Comparison of ENCODE assay signal across 25 cellular contexts in genomic region chr13:35143123-35143522, GRCh38.
"Had no signal": no experiment of that assay in that cellular context is flagged by ENCODE, and none has a peak within 500 bp of the region (broad histone marks: within the 10 kb centered on the region; RNA-seq: fewer than 3 reads in every experiment).

No MANE protein-coding gene starts in this region.

- H3K27me3 ChIP-seq: foreskin keratinocyte, heart left ventricle, neutrophil, ovary, right atrium auricular region, suprapubic skin, tibial artery had no signal

- H3K27ac ChIP-seq: foreskin keratinocyte, heart left ventricle, left ventricle myocardium inferior, neutrophil, ovary, prostate gland, right atrium auricular region, suprapubic skin, tibial artery had no signal

- H3K4me1 ChIP-seq: foreskin keratinocyte, left ventricle myocardium inferior, prostate gland, right atrium auricular region, tibial artery had no signal

- DNase-seq: activated CD4-positive, alpha-beta T cell treated with anti-CD3 and anti-CD28 coated beads for 36 hours; activated CD4-positive, alpha-beta T cell treated with anti-CD3 and anti-CD28 coated beads, Interleukin-2, amount 50 U/mL, for 4 hours; activated CD4-positive, CD25-positive, alpha-beta regulatory T cell; activated CD8-positive, alpha-beta memory T cell treated with anti-CD3 and anti-CD28 coated beads for 24 hours; activated gamma-delta T cell; activated naive CD4-positive, alpha-beta T cell treated with anti-CD3 and anti-CD28 coated beads, Interleukin-2, amount 10 ng/mL, durations not matched to agents 7 days and 5 days; activated naive CD8-positive, alpha-beta T cell treated with anti-CD3 and anti-CD28 coated beads, Interleukin-2, amount 10 ng/mL, durations not matched to agents 7 days and 5 days; amygdala; dermis blood vessel endothelial cell; effector CD4-positive, alpha-beta T cell; foreskin keratinocyte; heart left ventricle; left ventricle myocardium inferior; naive B cell; nephron progenitor cell; ovary; stimulated activated CD4-positive, alpha-beta T cell treated with anti-CD3 and anti-CD28 coated beads, Interleukin-15, amount 100 ng/mL, for 24 hours; stimulated activated CD4-positive, alpha-beta T cell treated with anti-CD3 and anti-CD28 coated beads, Interleukin-2, amount 100 ng/mL, for 24 hours; stimulated activated naive B cell treated with anti-CD40 and anti-IgM and Interleukin-4, amounts not matched to agents 10 μg/mL and 1 μg/mL and 100 μg/mL, for 72 hours; T-helper 1 cell; tibial artery had no signal

- H3K36me3 ChIP-seq: neutrophil, ovary, prostate gland, right atrium auricular region, suprapubic skin, tibial artery had no signal

- H3K4me3 ChIP-seq: heart left ventricle, left ventricle myocardium inferior, ovary, prostate gland, right atrium auricular region, suprapubic skin, tibial artery had no signal

- H3K9me3 ChIP-seq: heart left ventricle, left ventricle myocardium inferior, neutrophil, ovary, prostate gland, right atrium auricular region, suprapubic skin, tibial artery had no signal

- ATAC-seq: activated CD4-positive, alpha-beta T cell treated with anti-CD3 and anti-CD28 coated beads for 36 hours; foreskin keratinocyte; heart left ventricle; stimulated activated naive B cell treated with anti-CD40 and anti-IgM and Interleukin-4, amounts not matched to agents 10 μg/mL and 1 μg/mL and 100 μg/mL, for 72 hours had no signal
